Comparison of ENCODE assay signal across 1 cellular context in the genomic region with DNA sequence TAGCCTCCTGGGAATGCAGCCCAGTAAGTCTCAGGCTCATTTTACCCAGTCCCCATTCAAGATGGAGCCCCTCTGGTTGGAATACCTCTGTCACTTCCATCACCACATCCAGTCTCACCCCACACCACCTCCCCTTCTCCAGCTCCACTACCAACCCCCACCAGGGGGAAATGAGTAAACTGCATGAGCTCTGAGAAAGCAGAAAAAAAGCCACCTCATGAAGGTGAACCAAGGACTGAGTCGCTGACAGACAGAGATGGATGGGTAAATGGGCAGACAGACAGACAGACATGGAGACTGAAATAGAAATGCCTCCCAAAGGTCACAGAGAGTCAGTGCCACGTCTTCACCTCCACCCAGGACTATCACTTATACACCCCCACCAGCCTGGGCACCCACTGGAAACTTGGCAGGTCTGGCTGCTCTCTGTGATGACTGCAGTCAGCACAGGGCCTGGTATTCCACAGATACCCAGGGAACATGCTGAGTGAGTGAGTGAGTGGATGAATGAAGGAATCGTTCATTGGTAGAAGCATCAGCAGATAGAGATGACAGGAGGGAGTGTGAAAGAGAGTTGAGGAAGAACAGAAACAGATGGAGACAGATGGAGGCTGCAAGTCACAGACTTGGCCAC.
A peak's percentile ranks its signal among the peaks of the same experiment; 100 is the strongest.
TF ChIP-seq lines count a peak whose summit lies in the region.

No MANE protein-coding gene starts in this region.

TF ChIP-seq in K562, 482 proteins besides CTCF, POLR2A, EP300 and RAD21:
- no peak for TF ChIP-seq PYGO2 (tag; IDR thresholded peaks at IDR 0.05)
- no peak for TF ChIP-seq ZNF395 (CRISPR knock-in tag; IDR thresholded peaks at IDR 0.05)
- TF ChIP-seq, protein P1, sequence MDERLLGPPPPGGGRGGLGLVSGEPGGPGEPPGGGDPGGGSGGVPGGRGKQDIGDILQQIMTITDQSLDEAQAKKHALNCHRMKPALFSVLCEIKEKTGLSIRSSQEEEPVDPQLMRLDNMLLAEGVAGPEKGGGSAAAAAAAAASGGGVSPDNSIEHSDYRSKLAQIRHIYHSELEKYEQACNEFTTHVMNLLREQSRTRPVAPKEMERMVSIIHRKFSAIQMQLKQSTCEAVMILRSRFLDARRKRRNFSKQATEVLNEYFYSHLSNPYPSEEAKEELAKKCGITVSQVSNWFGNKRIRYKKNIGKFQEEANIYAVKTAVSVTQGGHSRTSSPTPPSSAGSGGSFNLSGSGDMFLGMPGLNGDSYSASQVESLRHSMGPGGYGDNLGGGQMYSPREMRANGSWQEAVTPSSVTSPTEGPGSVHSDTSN (CRISPR knock-in tag; IDR thresholded peaks at IDR 0.05; ENCODE audit: low read depth) = no peak
- TF ChIP-seq, protein P1 (tag; conservative IDR thresholded peaks at IDR 0.05; ENCODE audit: low read depth) = peak; percentile 50; the same call in 1 of the 2 replicates
- TF ChIP-seq RBM14 (IDR thresholded peaks at IDR 0.05; ENCODE audit: borderline replicate concordance, insufficient read depth, low read depth, low read length) = no peak
- no peak for TF ChIP-seq NFE2 (IDR thresholded peaks at IDR 0.05; ENCODE audit: low read depth)
- no peak for TF ChIP-seq EHMT2 (IDR thresholded peaks at IDR 0.05)
- no peak for TF ChIP-seq ZFP36 (IDR thresholded peaks at IDR 0.05; ENCODE audit: low read depth, low read length, partially characterized antibody)
- no peak for TF ChIP-seq HDAC2 (IDR thresholded peaks at IDR 0.05)
- TF ChIP-seq, protein P2, sequence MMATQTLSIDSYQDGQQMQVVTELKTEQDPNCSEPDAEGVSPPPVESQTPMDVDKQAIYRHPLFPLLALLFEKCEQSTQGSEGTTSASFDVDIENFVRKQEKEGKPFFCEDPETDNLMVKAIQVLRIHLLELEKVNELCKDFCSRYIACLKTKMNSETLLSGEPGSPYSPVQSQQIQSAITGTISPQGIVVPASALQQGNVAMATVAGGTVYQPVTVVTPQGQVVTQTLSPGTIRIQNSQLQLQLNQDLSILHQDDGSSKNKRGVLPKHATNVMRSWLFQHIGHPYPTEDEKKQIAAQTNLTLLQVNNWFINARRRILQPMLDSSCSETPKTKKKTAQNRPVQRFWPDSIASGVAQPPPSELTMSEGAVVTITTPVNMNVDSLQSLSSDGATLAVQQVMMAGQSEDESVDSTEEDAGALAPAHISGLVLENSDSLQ (IDR thresholded peaks at IDR 0.05) = peak; percentile 30; the same call in 1 of the 2 replicates
- no peak for TF ChIP-seq RUNX1 (IDR thresholded peaks at IDR 0.05; ENCODE audit: low read depth)
- no peak for TF ChIP-seq CHD4 (IDR thresholded peaks at IDR 0.05; ENCODE audit: insufficient read depth, insufficient replicate concordance, low read depth, low read length, poor library complexity, severe bottlenecking)
- peak; percentile 27 for TF ChIP-seq MEIS2 (IDR thresholded peaks at IDR 0.05; ENCODE audit: partially characterized antibody)
